Comparison of ENCODE assay signal across 1 cellular context in the genomic region with DNA sequence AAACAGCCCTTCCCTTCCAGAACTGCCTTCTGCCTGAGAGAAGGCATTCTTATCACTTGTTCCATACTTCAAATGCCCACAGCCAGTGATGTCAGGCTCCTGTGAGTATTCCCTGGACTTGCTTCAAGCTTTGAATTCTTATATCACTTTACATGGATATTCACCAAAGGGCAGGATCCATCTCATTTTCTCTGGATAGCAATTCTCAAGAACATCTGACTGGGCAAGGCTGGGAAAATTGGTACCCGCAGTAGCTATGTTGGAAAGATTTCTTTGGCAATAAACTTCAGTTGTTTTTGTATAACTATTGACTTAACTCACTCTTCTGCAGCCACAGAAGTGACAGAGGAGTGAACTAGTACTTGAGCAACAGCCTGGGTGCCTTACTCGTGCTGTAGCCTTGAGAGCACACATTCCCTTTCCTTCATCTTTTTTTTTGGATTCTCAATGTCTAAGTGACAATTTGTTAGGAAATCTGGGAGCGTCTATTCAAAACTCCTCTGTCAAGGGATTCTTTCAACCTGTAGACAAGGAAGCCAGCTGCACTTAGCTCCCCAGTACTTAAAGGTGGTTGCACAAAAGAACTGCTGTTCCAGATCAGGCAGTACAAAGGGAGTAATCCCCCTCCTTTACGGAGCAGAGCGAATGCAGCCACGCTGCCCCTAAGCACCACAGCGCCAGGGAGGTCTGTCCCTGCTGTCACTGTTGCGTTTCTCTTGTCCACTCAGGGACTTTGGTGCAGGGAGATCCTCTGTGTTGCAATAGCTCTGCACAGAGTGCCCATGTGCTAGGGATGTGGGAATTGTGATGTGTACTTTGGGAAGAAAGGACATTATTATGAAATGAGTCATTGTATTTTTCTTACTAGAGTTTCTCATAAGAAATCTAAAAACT.
A peak's percentile ranks its signal among the peaks of the same experiment; 100 is the strongest.
TF ChIP-seq lines count a peak whose summit lies in the region.

No MANE protein-coding gene starts in this region.

TF ChIP-seq in HepG2, 621 proteins besides CTCF, POLR2A, EP300 and RAD21 (continued from another document and continues in another):
- peak; percentile 98 for TF ChIP-seq ZGPAT (CRISPR knock-in tag; IDR thresholded peaks at IDR 0.05)
- TF ChIP-seq, protein P1, sequence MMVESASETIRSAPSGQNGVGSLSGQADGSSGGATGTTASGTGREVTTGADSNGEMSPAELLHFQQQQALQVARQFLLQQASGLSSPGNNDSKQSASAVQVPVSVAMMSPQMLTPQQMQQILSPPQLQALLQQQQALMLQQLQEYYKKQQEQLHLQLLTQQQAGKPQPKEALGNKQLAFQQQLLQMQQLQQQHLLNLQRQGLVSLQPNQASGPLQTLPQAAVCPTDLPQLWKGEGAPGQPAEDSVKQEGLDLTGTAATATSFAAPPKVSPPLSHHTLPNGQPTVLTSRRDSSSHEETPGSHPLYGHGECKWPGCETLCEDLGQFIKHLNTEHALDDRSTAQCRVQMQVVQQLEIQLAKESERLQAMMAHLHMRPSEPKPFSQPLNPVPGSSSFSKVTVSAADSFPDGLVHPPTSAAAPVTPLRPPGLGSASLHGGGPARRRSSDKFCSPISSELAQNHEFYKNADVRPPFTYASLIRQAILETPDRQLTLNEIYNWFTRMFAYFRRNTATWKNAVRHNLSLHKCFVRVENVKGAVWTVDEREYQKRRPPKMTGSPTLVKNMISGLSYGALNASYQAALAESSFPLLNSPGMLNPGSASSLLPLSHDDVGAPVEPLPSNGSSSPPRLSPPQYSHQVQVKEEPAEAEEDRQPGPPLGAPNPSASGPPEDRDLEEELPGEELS (CRISPR knock-in tag; IDR thresholded peaks at IDR 0.05), result peak; percentile 91
- peak; percentile 61; the same call in 1 of the 2 replicates for TF ChIP-seq FOXC1 (CRISPR knock-in tag; IDR thresholded peaks at IDR 0.05; ENCODE audit: borderline replicate concordance)
- TF ChIP-seq CCAR2 (optimal IDR thresholded peaks at IDR 0.05; ENCODE audit: low read depth, low read length), result no peak
- TF ChIP-seq NR2F2 (IDR thresholded peaks at IDR 0.05; ENCODE audit: borderline replicate concordance, low read depth), result peak; percentile 53; the same call in 1 of the 2 replicates
- peak; percentile 51; the same call in 1 of the 2 replicates for TF ChIP-seq ZBTB7A (CRISPR knock-in tag; IDR thresholded peaks at IDR 0.05)
- peak; percentile 99 for TF ChIP-seq MIER3 (CRISPR knock-in tag; IDR thresholded peaks at IDR 0.05; ENCODE audit: borderline replicate concordance)
- no peak for TF ChIP-seq ZNF468 (CRISPR knock-in tag; IDR thresholded peaks at IDR 0.05)
- TF ChIP-seq TFE3 (CRISPR knock-in tag; IDR thresholded peaks at IDR 0.05), result peak; percentile 96
- TF ChIP-seq, protein P2, sequence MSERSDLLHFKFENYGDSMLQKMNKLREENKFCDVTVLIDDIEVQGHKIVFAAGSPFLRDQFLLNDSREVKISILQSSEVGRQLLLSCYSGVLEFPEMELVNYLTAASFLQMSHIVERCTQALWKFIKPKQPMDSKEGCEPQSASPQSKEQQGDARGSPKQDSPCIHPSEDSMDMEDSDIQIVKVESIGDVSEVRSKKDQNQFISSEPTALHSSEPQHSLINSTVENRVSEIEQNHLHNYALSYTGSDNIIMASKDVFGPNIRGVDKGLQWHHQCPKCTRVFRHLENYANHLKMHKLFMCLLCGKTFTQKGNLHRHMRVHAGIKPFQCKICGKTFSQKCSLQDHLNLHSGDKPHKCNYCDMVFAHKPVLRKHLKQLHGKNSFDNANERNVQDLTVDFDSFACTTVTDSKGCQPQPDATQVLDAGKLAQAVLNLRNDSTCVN (CRISPR knock-in tag; IDR thresholded peaks at IDR 0.05; ENCODE audit: borderline replicate concordance), result peak; percentile 90
- no peak for TF ChIP-seq NBN (conservative IDR thresholded peaks at IDR 0.05)
- TF ChIP-seq SP140L (CRISPR knock-in tag; IDR thresholded peaks at IDR 0.05; ENCODE audit: borderline replicate concordance), result 0 out of 2 replicates have a peak, but pooled peaks have one; percentile 10
- TF ChIP-seq MEIS1 (CRISPR knock-in tag; IDR thresholded peaks at IDR 0.05; ENCODE audit: borderline replicate concordance), result peak; percentile 94
- no peak for TF ChIP-seq ATM (IDR thresholded peaks at IDR 0.05; ENCODE audit: borderline replicate concordance)
- peak; percentile 80 for TF ChIP-seq BORCS8-MEF2B (CRISPR knock-in tag; IDR thresholded peaks at IDR 0.05)
- TF ChIP-seq SMYD3 (CRISPR knock-in tag; IDR thresholded peaks at IDR 0.05), result peak; percentile 89; the same call in 1 of the 2 replicates
- no peak; the same call in 1 of the 2 replicates for TF ChIP-seq ZNF784 (CRISPR knock-in tag; IDR thresholded peaks at IDR 0.05; ENCODE audit: borderline replicate concordance)
- TF ChIP-seq ZNF513 (CRISPR knock-in tag; conservative IDR thresholded peaks at IDR 0.05), result no peak
- TF ChIP-seq, protein P3, sequence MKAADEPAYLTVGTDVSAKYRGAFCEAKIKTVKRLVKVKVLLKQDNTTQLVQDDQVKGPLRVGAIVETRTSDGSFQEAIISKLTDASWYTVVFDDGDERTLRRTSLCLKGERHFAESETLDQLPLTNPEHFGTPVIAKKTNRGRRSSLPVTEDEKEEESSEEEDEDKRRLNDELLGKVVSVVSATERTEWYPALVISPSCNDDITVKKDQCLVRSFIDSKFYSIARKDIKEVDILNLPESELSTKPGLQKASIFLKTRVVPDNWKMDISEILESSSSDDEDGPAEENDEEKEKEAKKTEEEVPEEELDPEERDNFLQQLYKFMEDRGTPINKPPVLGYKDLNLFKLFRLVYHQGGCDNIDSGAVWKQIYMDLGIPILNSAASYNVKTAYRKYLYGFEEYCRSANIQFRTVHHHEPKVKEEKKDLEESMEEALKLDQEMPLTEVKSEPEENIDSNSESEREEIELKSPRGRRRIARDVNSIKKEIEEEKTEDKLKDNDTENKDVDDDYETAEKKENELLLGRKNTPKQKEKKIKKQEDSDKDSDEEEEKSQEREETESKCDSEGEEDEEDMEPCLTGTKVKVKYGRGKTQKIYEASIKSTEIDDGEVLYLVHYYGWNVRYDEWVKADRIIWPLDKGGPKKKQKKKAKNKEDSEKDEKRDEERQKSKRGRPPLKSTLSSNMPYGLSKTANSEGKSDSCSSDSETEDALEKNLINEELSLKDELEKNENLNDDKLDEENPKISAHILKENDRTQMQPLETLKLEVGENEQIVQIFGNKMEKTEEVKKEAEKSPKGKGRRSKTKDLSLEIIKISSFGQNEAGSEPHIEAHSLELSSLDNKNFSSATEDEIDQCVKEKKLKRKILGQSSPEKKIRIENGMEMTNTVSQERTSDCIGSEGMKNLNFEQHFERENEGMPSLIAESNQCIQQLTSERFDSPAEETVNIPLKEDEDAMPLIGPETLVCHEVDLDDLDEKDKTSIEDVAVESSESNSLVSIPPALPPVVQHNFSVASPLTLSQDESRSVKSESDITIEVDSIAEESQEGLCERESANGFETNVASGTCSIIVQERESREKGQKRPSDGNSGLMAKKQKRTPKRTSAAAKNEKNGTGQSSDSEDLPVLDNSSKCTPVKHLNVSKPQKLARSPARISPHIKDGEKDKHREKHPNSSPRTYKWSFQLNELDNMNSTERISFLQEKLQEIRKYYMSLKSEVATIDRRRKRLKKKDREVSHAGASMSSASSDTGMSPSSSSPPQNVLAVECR (CRISPR knock-in tag; IDR thresholded peaks at IDR 0.05; ENCODE audit: borderline replicate concordance), result peak; percentile 86; the same call in 1 of the 2 replicates
- peak; percentile 54 to 58; a peak in 2 of 4 replicates for TF ChIP-seq NR2F1 (CRISPR knock-in tag; IDR thresholded peaks at IDR 0.05)
- peak; percentile 92 for TF ChIP-seq PRDM10 (CRISPR knock-in tag; IDR thresholded peaks at IDR 0.05; ENCODE audit: low read depth)
- TF ChIP-seq KLF11 (CRISPR knock-in tag; IDR thresholded peaks at IDR 0.05), result peak; percentile 82; the same call in 1 of the 2 replicates
- peak; percentile 97 for TF ChIP-seq DNMT3B (CRISPR knock-in tag; conservative IDR thresholded peaks at IDR 0.05)
- TF ChIP-seq, protein P4, sequence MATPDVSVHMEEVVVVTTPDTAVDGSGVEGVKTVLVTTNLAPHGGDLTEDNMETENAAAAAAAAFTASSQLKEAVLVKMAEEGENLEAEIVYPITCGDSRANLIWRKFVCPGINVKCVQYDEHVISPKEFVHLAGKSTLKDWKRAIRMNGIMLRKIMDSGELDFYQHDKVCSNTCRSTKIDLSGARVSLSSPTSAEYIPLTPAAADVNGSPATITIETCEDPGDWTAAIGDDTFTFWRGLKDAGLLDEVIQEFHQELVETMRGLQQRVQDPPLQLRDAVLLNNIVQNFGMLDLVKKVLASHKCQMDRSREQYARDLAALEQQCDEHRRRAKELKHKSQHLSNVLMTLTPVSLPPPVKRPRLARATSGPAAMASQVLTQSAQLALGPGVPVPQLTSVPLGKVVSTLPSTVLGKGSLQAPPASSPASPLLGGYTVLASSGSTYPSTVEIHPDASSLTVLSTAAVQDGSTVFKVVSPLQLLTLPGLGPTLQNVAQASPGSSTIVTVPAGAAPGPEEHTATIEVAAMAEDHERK (CRISPR knock-in tag; IDR thresholded peaks at IDR 0.05; ENCODE audit: low read depth), result 0 out of 2 replicates have a peak, but pooled peaks have one; percentile 37
- peak; percentile 98 for TF ChIP-seq JUN (CRISPR knock-in tag; IDR thresholded peaks at IDR 0.05)
- TF ChIP-seq ZNF205 (CRISPR knock-in tag; IDR thresholded peaks at IDR 0.05), result peak; percentile 93
- peak; percentile 90 for TF ChIP-seq ZBTB34 (CRISPR knock-in tag; IDR thresholded peaks at IDR 0.05)
- no peak for TF ChIP-seq CHD4 (IDR thresholded peaks at IDR 0.05; ENCODE audit: borderline replicate concordance, low read length)
- no peak for TF ChIP-seq SYNCRIP (IDR thresholded peaks at IDR 0.05; ENCODE audit: insufficient read depth, low read depth, low read length)
- peak; percentile 97 for TF ChIP-seq HDAC1 (CRISPR knock-in tag; IDR thresholded peaks at IDR 0.05)
